Comparison of ENCODE assay signal across 1 cellular context in the genomic region with DNA sequence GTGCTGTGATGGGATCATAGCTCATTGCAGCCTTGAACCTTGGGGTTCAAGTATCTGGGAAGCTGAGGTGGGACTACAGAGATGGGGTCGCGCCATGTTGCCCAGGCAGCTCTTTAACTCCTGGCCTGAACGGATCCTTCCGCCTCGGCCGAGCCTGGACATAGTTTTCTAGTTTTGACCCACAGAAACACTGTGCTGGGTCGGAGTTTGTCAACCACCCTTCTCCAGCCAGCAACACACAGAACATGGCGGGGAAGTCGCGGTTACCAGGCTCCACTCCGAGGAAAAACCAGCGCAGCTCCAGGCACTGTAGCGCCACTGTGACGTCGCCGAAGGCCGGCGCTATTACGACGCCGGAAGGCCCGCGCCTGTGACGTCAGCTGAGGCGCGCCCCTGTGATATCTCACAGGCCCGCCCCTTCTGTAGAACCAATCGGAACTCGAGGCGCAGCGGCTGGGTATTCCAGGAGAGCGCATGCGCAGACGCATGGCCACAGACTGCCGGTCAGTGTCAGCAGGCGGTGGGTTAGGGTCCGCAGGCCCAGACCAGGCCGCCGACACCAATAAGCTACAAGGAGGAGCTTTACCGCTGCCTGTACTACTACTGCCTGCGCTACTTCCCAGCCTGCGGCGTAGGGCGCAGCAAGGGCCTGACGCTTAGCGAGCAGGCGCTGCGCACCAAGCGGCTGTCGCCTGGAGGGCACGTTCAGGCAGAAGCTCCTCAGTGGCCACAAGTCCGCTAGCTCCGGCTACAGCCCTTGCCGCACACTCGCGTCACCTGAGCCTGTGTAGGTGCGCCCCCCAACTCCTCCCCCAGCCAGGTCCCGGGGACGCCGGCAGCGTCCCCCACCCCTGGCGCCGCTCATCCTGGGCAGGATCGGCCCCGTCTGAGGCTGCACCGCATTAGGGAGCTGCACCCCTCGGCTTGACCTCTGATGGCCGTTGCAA.
TF ChIP-seq lines count a peak whose summit lies in the region.

No MANE protein-coding gene starts in this region.

TF ChIP-seq in HCT116, 20 proteins besides CTCF, POLR2A, EP300 and RAD21 (continued from another document):
- TF ChIP-seq, protein P1, sequence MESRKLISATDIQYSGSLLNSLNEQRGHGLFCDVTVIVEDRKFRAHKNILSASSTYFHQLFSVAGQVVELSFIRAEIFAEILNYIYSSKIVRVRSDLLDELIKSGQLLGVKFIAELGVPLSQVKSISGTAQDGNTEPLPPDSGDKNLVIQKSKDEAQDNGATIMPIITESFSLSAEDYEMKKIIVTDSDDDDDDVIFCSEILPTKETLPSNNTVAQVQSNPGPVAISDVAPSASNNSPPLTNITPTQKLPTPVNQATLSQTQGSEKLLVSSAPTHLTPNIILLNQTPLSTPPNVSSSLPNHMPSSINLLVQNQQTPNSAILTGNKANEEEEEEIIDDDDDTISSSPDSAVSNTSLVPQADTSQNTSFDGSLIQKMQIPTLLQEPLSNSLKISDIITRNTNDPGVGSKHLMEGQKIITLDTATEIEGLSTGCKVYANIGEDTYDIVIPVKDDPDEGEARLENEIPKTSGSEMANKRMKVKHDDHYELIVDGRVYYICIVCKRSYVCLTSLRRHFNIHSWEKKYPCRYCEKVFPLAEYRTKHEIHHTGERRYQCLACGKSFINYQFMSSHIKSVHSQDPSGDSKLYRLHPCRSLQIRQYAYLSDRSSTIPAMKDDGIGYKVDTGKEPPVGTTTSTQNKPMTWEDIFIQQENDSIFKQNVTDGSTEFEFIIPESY (IDR thresholded peaks at IDR 0.05; ENCODE audit: extremely low read depth, insufficient replicate concordance, low read length), result peak; percentile 38
- TF ChIP-seq POLR2AphosphoS5 (IDR thresholded peaks at IDR 0.05; ENCODE audit: low read depth, low read length) (peak; percentile 97), EGR1 (IDR thresholded peaks at IDR 0.05; ENCODE audit: low read depth) (no peak), YY1 (IDR thresholded peaks at IDR 0.05; ENCODE audit: extremely low read depth, insufficient replicate concordance, low read depth, low read length) (peak; percentile 77), FOSL1 (IDR thresholded peaks at IDR 0.05; ENCODE audit: low read depth) (no peak), ELF1 (IDR thresholded peaks at IDR 0.05; ENCODE audit: borderline replicate concordance, low read depth) (no peak; the same call in 1 of the 2 replicates), SRF (IDR thresholded peaks at IDR 0.05; ENCODE audit: low read depth) (peak; percentile 48; the same call in 1 of the 2 replicates), ZFX (IDR thresholded peaks at IDR 0.05) (peak; percentile 78; the same call in 1 of the 2 replicates), EZH2phosphoT487 (IDR thresholded peaks at IDR 0.05; ENCODE audit: borderline replicate concordance) (no peak), TCF7L2 (IDR thresholded peaks at IDR 0.05; ENCODE audit: borderline replicate concordance, extremely low read depth, insufficient read depth, insufficient read length) (peak; percentile 7)
